In the genomic region with DNA sequence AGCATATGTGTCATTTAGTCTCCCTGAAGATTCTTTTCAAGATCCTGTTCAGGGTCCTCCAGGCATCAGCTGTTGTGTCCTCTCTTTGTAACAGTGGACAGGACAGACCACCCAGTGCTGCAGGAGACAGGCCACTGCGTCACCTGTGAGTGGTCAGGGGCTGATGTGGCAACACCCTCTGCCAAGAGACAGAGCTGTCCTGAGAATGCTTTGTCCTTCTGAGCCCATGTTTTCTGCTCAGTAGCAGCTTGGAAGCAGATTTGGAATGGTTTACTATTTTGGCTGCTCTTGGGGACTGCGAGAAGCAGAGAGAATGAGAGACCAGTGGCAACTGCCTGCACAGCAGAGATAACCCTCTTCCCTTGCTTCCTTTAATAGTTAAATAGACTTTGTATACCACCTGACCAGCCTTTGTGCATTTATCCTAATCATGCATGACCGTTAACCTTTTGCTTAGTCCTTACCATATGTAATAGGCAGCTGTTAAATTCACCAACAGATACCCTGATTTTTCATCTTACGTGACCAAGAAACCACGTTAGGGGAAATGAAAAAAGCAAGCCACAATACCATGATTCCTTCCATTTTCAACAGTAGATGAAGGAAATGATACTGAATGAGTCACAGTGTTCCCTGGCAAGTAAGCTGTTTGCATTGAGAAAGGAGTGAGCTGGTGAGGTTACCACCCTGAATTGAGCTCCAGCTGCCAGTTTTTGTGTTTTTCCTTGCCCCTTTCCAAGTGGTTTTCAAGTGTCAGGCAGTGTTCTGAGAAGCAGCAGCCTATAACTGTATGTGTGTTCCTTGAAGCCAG, we compare ENCODE assay signal across 8 cellular contexts. TPM values are rescaled to one million over a fixed set of nuclear protein-coding genes. Genes with fewer than 3 reads are reported as not detected.
DNase-seq lines count a peak whose midpoint lies in the region; ATAC-seq lines count a peak whose summit lies in the region.

No MANE protein-coding gene starts in this region.

- ATAC-seq in GM19025 (IDR thresholded peaks at IDR 0.05; ENCODE audit: low read depth, unreplicated experiment) = peak; percentile 92
- ATAC-seq in HG03066 (IDR thresholded peaks at IDR 0.05; ENCODE audit: low read depth, unreplicated experiment) = peak; percentile 94

- DNase-seq in CD1c-positive myeloid dendritic cell (ENCODE audit: extremely low spot score) (peak; percentile 86), NOMO-1 treated with DMSO at 0.1 percent for 48 hours (lab: John Stamatoyannopoulos, UW; ENCODE audit: unreplicated experiment) (peak; percentile 99), dermis microvascular lymphatic vessel endothelial cell (ENCODE audit: low read depth in 2 of 2) (peak; percentile 12 to 88), pons (ENCODE audit: low spot score) (peak; percentile 66), activated gamma-delta T cell treated with Interleukin-2 at 50 U/mL for 16 hours (no peak), NCI-H748 (lab: John Stamatoyannopoulos, UW; ENCODE audit: unreplicated experiment) (no peak)

RNA-seq across cellular contexts. Expression of a gene that starts 35.5 kb away (rescaled TPM):
- 11.9 and 12.9 TPM in 2 replicates for total RNA-seq in dermis microvascular lymphatic vessel endothelial cell

Comparison
In these comparisons a context has a peak if more than half of its experiments do, and no peak if none do; other contexts are left out.
1. DNase-seq: peak in CD1c-positive myeloid dendritic cell (single experiment), NOMO-1 treated with DMSO at 0.1 percent for 48 hours (single experiment), dermis microvascular lymphatic vessel endothelial cell (2 of 2) and pons (single experiment); none in activated gamma-delta T cell treated with Interleukin-2 at 50 U/mL for 16 hours (single experiment) and NCI-H748 (single experiment).